29 cellular contexts compared by ENCODE assay signal in the genomic region with DNA sequence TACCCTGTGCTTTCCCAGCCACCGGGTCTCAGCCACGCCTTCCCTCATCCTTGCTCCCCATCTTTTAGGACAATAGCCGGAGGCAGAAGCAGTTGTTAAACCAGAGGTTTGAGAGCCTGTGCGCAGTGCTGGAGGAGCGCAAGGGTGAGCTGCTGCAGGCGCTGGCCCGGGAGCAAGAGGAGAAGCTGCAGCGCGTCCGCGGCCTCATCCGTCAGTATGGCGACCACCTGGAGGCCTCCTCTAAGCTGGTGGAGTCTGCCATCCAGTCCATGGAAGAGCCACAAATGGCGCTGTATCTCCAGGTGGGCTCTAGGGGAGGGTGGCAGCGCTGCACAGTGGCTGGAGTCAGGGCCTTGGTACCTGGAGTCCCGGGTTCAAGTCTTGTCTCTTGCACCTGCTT. TPM values are rescaled to one million over a fixed set of nuclear protein-coding genes. Genes with fewer than 3 reads are reported as not detected.
DNase-seq lines count a peak whose midpoint lies in the region; ATAC-seq, FAIRE-seq and TF ChIP-seq lines count a peak whose summit lies in the region.
"Had no signal": no experiment of that assay in that cellular context is flagged by ENCODE, and none has a peak within 500 bp of the region (broad histone marks: within the 10 kb centered on the region; RNA-seq: fewer than 3 reads in every experiment).

No MANE protein-coding gene starts in this region.

- TF ChIP-seq RAD21 in H1 (IDR thresholded peaks at IDR 0.05 in 1 of 2, conservative IDR thresholded peaks at IDR 0.05 in 1 of 2; ENCODE audit: low read depth in 2 of 2, low read length in 2 of 2), result no peak

- H3K4me1 ChIP-seq in left ventricle myocardium inferior (peaks cover 53% of the 10 kb centered on the region), H1 (replicated peaks in 1 of 4; ENCODE audit: control insufficient read depth in 3 of 4, insufficient read depth in 4 of 4, low read length in 3 of 4) (peaks cover 0 to 28% (median 14%) of the 10 kb centered on the region in 4 experiments; a peak in 5 of 7 replicates), spleen (peaks cover 2 to 39% (median 25%) of the 10 kb centered on the region in 6 donors), tibial nerve (peaks cover 0 to 32% (median 12%) of the 10 kb centered on the region in 4 donors)

- H3K27me3 ChIP-seq in left ventricle myocardium inferior (ENCODE audit: low read depth), result peaks cover 44% of the 10 kb centered on the region
- H3K27me3 ChIP-seq in H1 (replicated peaks in 1 of 4; ENCODE audit: control insufficient read depth in 3 of 4, extremely low read depth in 1 of 4, insufficient read depth in 3 of 4, low read length in 3 of 4), result peaks cover 29 to 41% (median 39%) of the 10 kb centered on the region in 4 experiments
- H3K27me3 ChIP-seq in spleen (replicated peaks in 1 of 7), result peaks cover 3 to 42% (median 32%) of the 10 kb centered on the region in 7 donors
- H3K27me3 ChIP-seq in tibial nerve, result peaks cover 0 to 46% of the 10 kb centered on the region in 2 donors

- intact Hi-C loops in left ventricle myocardium inferior (cut with micrococcal nuclease) (no loop called here), Right ventricle myocardium inferior (cut with DNase I) (no loop called here), natural killer cell (cut with micrococcal nuclease) (no loop called here), spleen (cut with DNase I; ENCODE audit: low total_unique reads) (no loop called here)

- no peak for TF ChIP-seq CTCF in left ventricle myocardium inferior (IDR thresholded peaks at IDR 0.05; ENCODE audit: borderline replicate concordance)
- TF ChIP-seq CTCF in H1 (IDR thresholded peaks at IDR 0.05; ENCODE audit: control extremely low read depth in 1 of 3, insufficient read depth in 1 of 3, low read depth in 1 of 3, low read length in 3 of 3), result no peak
- no peak for TF ChIP-seq CTCF in natural killer cell (IDR thresholded peaks at IDR 0.05)
- TF ChIP-seq CTCF in spleen (IDR thresholded peaks at IDR 0.05 in 8 of 11, conservative IDR thresholded peaks at IDR 0.05 in 3 of 11), result no peak
- TF ChIP-seq CTCF in tibial nerve (IDR thresholded peaks at IDR 0.05), result no peak

- no peak for TF ChIP-seq POLR2A in H1 (IDR thresholded peaks at IDR 0.05; ENCODE audit: control extremely low read depth in 1 of 2, low read depth in 2 of 2, low read length in 2 of 2)
- no peak for TF ChIP-seq POLR2A in spleen (IDR thresholded peaks at IDR 0.05)
- TF ChIP-seq POLR2A in tibial nerve (IDR thresholded peaks at IDR 0.05), result no peak

- CTCF ChIA-PET in H1 (lab: Charles Lee; ENCODE audit: partially characterized antibody), result interaction anchor here (0.5 to 12.3 kb wide), 7 partner anchors 15 to 464 kb away, joined by 3 to 413 read pairs (median 9); a partner anchor contains a TSS

- no peaks in the 10 kb centered on the region for H3K36me3 Mint-ChIP-seq in natural killer cell

- H3K4me3 ChIP-seq in left ventricle myocardium inferior (no peak overlapping the region), H1 (ENCODE audit: extremely low read depth in 1 of 4, insufficient read depth in 2 of 4, low read depth in 3 of 4, low read length in 4 of 4) (no peak overlapping the region), spleen (no peak overlapping the region), tibial nerve (no peak overlapping the region)
- H3K4me3 ChIP-seq: BLaER1 treated with 17β-estradiol and CSF1 and Interleukin-3, amounts not matched to agents 10 nM and 100 nM had no signal

- H3K4ac ChIP-seq in H1 (replicated peaks; ENCODE audit: insufficient read length, low read depth, low read length), result no peak overlapping the region

- no peak overlapping the region; a peak in 1 of 7 replicates for H3K9ac ChIP-seq in H1 (replicated peaks in 1 of 4; ENCODE audit: extremely low read depth in 1 of 4, low read depth in 3 of 4, low read length in 3 of 4)
- H3K9ac ChIP-seq: BLaER1 treated with 17β-estradiol and CSF1 and Interleukin-3, amounts not matched to agents 10 nM and 100 nM had no signal

- no peak overlapping the region for H2BK120ac ChIP-seq in H1 (replicated peaks; ENCODE audit: low read depth, low read length)

- H3K79me1 ChIP-seq in H1 (ENCODE audit: low read depth, low read length), result no peaks in the 10 kb centered on the region

- H2BK5ac ChIP-seq in H1 (ENCODE audit: low read depth, low read length), result no peak overlapping the region

- no peak overlapping the region for H3K18ac ChIP-seq in H1 (ENCODE audit: extremely low read depth, low read length)

- peaks cover 5 to 6% of the 10 kb centered on the region in 2 donors for H3K27me3 Mint-ChIP-seq in natural killer cell (ENCODE audit: low read depth in 2 of 2)

- H3K79me2 ChIP-seq in H1 (ENCODE audit: control insufficient read depth in 1 of 2, insufficient read depth in 2 of 2, low read length in 2 of 2), result no peaks in the 10 kb centered on the region

- H2BK20ac ChIP-seq in H1 (ENCODE audit: low read length), result no peak overlapping the region

- no peak overlapping the region for H3K4me2 ChIP-seq in H1 (ENCODE audit: insufficient read depth in 1 of 2, low read depth in 2 of 2, low read length in 2 of 2)
- H3K4me2 ChIP-seq: BLaER1 treated with 17β-estradiol and CSF1 and Interleukin-3, amounts not matched to agents 10 nM and 100 nM had no signal

- DNase-seq in left ventricle myocardium inferior, result no peak
- DNase-seq in Right ventricle myocardium inferior (ENCODE audit: missing footprints), result no peak
- no peak for DNase-seq in H1 (ENCODE audit: low read depth in 1 of 2, low spot score in 2 of 2)
- DNase-seq in natural killer cell, result no peak
- DNase-seq in spleen, result peak; percentile 50
- no peak for DNase-seq in tibial nerve (ENCODE audit: low spot score in 2 of 2)
- no peak for DNase-seq in RCC 7860 (ENCODE audit: low spot score)
- no peak for DNase-seq in NCI-H2171 treated with DMSO at 0.1 percent for 48 hours (lab: John Stamatoyannopoulos, UW)
- DNase-seq: CD4-positive, alpha-beta T cell; COR-L47; Kasumi-1; MV-4-11; NCI-H1105; NCI-H1436 treated with DMSO at 0.1 percent for 48 hours; NCI-H187 treated with DMSO at 0.1 percent for 48 hours; NCI-H2107; NCI-H446 treated with DMSO at 0.1 percent for 48 hours; NCI-H526 treated with DMSO at 0.1 percent for 48 hours; SHP77 treated with DMSO at 0.1 percent for 48 hours had no signal

- H3K9me3 ChIP-seq in left ventricle myocardium inferior (replicated peaks) (no peaks in the 10 kb centered on the region), H1 (ENCODE audit: insufficient read depth in 2 of 2, low read depth in 1 of 2, low read length in 1 of 2) (no peaks in the 10 kb centered on the region; a peak in 1 of 4 replicates), spleen (no peaks in the 10 kb centered on the region), tibial nerve (no peaks in the 10 kb centered on the region)
- H3K9me3 ChIP-seq: BLaER1 treated with 17β-estradiol and CSF1 and Interleukin-3, amounts not matched to agents 10 nM and 100 nM had no signal

- FAIRE-seq in H1 (lab: Jason Lieb, UNC) (no peak), RCC 7860 (lab: Jason Lieb, UNC) (no peak)
- FAIRE-seq: A204.1, GM18507, H54 had no signal

- H2AFZ ChIP-seq in H1 (ENCODE audit: low read length), result no peak overlapping the region

- WGBS in H1 (ENCODE audit: extremely low coverage in 1 of 2, insufficient coverage in 1 of 2, insufficient read length in 1 of 2, insufficient replicate concordance in 2 of 2, low coverage in 1 of 2, low lambda C conversion rate in 2 of 2, missing lambda C conversion rate in 1 of 2), 2 experiments, result 93% methylated on average over 16 of the region's 16 CpGs; no CpG with 5 or more reads in 1 of the 2 experiments
- 92 to 94% (median 93%) methylated on average over 11 to 16 of the region's 16 CpGs for WGBS in spleen, 5 donors
- WGBS in tibial nerve, 2 donors, result 89 to 94% methylated on average over 15 to 16 of the region's 16 CpGs

- H2AK5ac ChIP-seq in H1 (ENCODE audit: low read depth, low read length), result no peak overlapping the region

- H3K4me3 Mint-ChIP-seq in natural killer cell, result peak overlapping the region; percentile 51

- peaks cover 0 to 12% of the 10 kb centered on the region in 2 donors for H3K4me1 Mint-ChIP-seq in natural killer cell

- H2BK12ac ChIP-seq in H1 (ENCODE audit: low read depth, low read length), result no peak overlapping the region

- H3K56ac ChIP-seq in H1 (replicated peaks; ENCODE audit: insufficient read length, low read depth, low read length), result no peak overlapping the region

- H4K8ac ChIP-seq in H1 (ENCODE audit: extremely low read depth, insufficient read depth, low read length), result no peak overlapping the region

- TF ChIP-seq EP300 in H1 (IDR thresholded peaks at IDR 0.05; ENCODE audit: borderline replicate concordance in 1 of 2, low read depth in 2 of 2, low read length in 2 of 2), result no peak
- TF ChIP-seq EP300 in tibial nerve (IDR thresholded peaks at IDR 0.05), result no peak

- no peak overlapping the region for H3K14ac ChIP-seq in H1 (ENCODE audit: insufficient read length)

- POLR2A ChIA-PET in H1 (lab: Charles Lee; ENCODE audit: partially characterized antibody), result interaction anchor here (0.8 to 8.8 kb wide), 8 partner anchors 9 to 89 kb away, joined by 3 to 105 read pairs (median 3); a partner anchor contains a TSS

- H3K23me2 ChIP-seq in H1 (ENCODE audit: low read depth, low read length), result peaks cover 10% of the 10 kb centered on the region; the same call in 1 of the 2 replicates

- ATAC-seq in Right ventricle myocardium inferior, result no peak
- ATAC-seq in natural killer cell, result no peak

- H4K20me1 ChIP-seq in H1 (replicated peaks in 1 of 2; ENCODE audit: control insufficient read depth in 1 of 2, insufficient read depth in 2 of 2, low read length in 2 of 2), result peaks cover 4 to 11% of the 10 kb centered on the region in 2 experiments

- H3K27ac ChIP-seq in left ventricle myocardium inferior (replicated peaks) (peak overlapping the region; percentile 8), H1 (ENCODE audit: low read depth, low read length) (no peak overlapping the region), spleen (no peak overlapping the region), tibial nerve (no peak overlapping the region)
- H3K27ac ChIP-seq: BLaER1 treated with 17β-estradiol and CSF1 and Interleukin-3, amounts not matched to agents 10 nM and 100 nM; RWPE1 had no signal

- H4K91ac ChIP-seq in H1 (replicated peaks; ENCODE audit: insufficient read length, low read length), result no peak overlapping the region

- no peak overlapping the region for H4K5ac ChIP-seq in H1 (ENCODE audit: insufficient read length, low read depth, low read length)

- no peaks in the 10 kb centered on the region for H3K9me3 Mint-ChIP-seq in natural killer cell
- H3K9me3 Mint-ChIP-seq: CD4-positive, alpha-beta T cell had no signal

- H3K23ac ChIP-seq in H1 (ENCODE audit: insufficient read length), result no peak overlapping the region

- H3K36me3 ChIP-seq in left ventricle myocardium inferior, result peaks cover 70% of the 10 kb centered on the region
- H3K36me3 ChIP-seq in H1 (ENCODE audit: control insufficient read depth in 2 of 4, insufficient read depth in 4 of 4, low read length in 3 of 4), result peaks cover 0 to 4% (median 0%) of the 10 kb centered on the region in 4 experiments; a peak in 1 of 8 replicates
- H3K36me3 ChIP-seq in spleen, result peaks cover 0 to 27% (median 12%) of the 10 kb centered on the region in 6 donors
- peaks cover 0 to 30% (median 0%) of the 10 kb centered on the region in 3 donors for H3K36me3 ChIP-seq in tibial nerve

- H2BK15ac ChIP-seq in H1 (ENCODE audit: low read length), result 0 out of 2 replicates have a peak overlapping the region, but pooled peaks have one; percentile 81

- no peak overlapping the region for H3K27ac Mint-ChIP-seq in natural killer cell
- H3K27ac Mint-ChIP-seq: CD4-positive, alpha-beta T cell had no signal

RNA-seq across cellular contexts. Expression of a gene that starts 2.7 kb away (rescaled TPM):
- total RNA-seq in left ventricle myocardium inferior, result 1.5 TPM
- total RNA-seq in Right ventricle myocardium inferior, result 0.84 TPM
- total RNA-seq in H1 (2021; fragmentation: NEBNext Ultra II Directional; extraction: Animal tissue kit (Norgen Biotek cat#: 25700)), result not detected in 2 replicates
- polyA plus RNA-seq in H1 (2011; rRNA removed), result 0.35 and 0.93 TPM in 2 replicates
- 0.58 TPM for polyA plus RNA-seq in H1 (2011; cell fraction: cytosol; rRNA removed)
- 1.6 TPM for polyA plus RNA-seq in H1 (2011; cell fraction: nucleus; rRNA removed)
- 0.38 to 0.58 TPM (median 0.43 TPM) in 3 of 4 replicates, not detected in the other for polyA plus RNA-seq in H1 (2012, experiment 1 of 2)
- polyA plus RNA-seq in H1 (2012, experiment 2 of 2), result not detected
- 0.28 TPM for polyA plus RNA-seq in H1 (2013, experiment 1 of 2)
- polyA plus RNA-seq in H1 (2013, experiment 2 of 2), result 0.15 TPM
- polyA minus RNA-seq in H1 (2011; rRNA and poly(A)+ RNA removed), result not detected in 2 replicates
- polyA minus RNA-seq in H1 (2011; cell fraction: cytosol; rRNA and poly(A)+ RNA removed), result not detected
- not detected for polyA minus RNA-seq in H1 (2011; cell fraction: nucleus; rRNA and poly(A)+ RNA removed)
- total RNA-seq in natural killer cell, result 1 to 10 TPM; 1.6 to 3.6 (median 2.4) TPM
- 1 to 10 TPM; 1.9 to 3.9 (median 2.4) TPM for total RNA-seq in spleen
- 1 to 10 TPM; 2.5 to 4.4 (median 3.4) TPM for polyA plus RNA-seq in spleen
- total RNA-seq in tibial nerve, result 10 to 100 TPM; 14.9 to 24.0 (median 16.8) TPM
- total RNA-seq: G401 had no signal

RNA-seq across cellular contexts. Expression of a gene that starts 17.4 kb away (rescaled TPM):
- total RNA-seq in left ventricle myocardium inferior (59.2 TPM), Right ventricle myocardium inferior (48.0 TPM), natural killer cell (10 to 100 TPM; 63.9 to 75.2 (median 64.8) TPM), spleen (100 to 1,000 TPM in 1 of 7 donors, 10 to 100 TPM in 6; 58.0 to 101 (median 73.9) TPM), tibial nerve (100 to 1,000 TPM in 1 of 4 donors, 10 to 100 TPM in 3; 68.4 to 105 (median 87.3) TPM)
- 45.2 and 46.1 TPM in 2 replicates for total RNA-seq in H1 (2021; fragmentation: NEBNext Ultra II Directional; extraction: Animal tissue kit (Norgen Biotek cat#: 25700))
- polyA plus RNA-seq in H1 (2011; rRNA removed) (148 and 181 TPM in 2 replicates), spleen (10 to 100 TPM; 78.8 to 83.1 (median 81.7) TPM)
- 116 TPM for polyA plus RNA-seq in H1 (2011; cell fraction: cytosol; rRNA removed)
- 98.4 TPM for polyA plus RNA-seq in H1 (2011; cell fraction: nucleus; rRNA removed)
- polyA plus RNA-seq in H1 (2012, experiment 1 of 2), result 73.4 to 78.7 TPM (median 77.0 TPM) in 4 replicates
- 91.9 TPM for polyA plus RNA-seq in H1 (2012, experiment 2 of 2)
- 93.7 TPM for polyA plus RNA-seq in H1 (2013, experiment 1 of 2)
- polyA plus RNA-seq in H1 (2013, experiment 2 of 2), result 97.7 TPM
- 104 and 115 TPM in 2 replicates for polyA minus RNA-seq in H1 (2011; rRNA and poly(A)+ RNA removed)
- polyA minus RNA-seq in H1 (2011; cell fraction: cytosol; rRNA and poly(A)+ RNA removed), result 27.7 TPM
- polyA minus RNA-seq in H1 (2011; cell fraction: nucleus; rRNA and poly(A)+ RNA removed), result 39.2 TPM

RNA-seq across cellular contexts. Expression of a gene that starts 23.3 kb away (rescaled TPM):
- total RNA-seq in left ventricle myocardium inferior, result 285 TPM
- total RNA-seq in Right ventricle myocardium inferior, result 282 TPM
- total RNA-seq in H1 (2021; fragmentation: NEBNext Ultra II Directional; extraction: Animal tissue kit (Norgen Biotek cat#: 25700)), result 3.9 and 4.2 TPM in 2 replicates
- polyA plus RNA-seq in H1 (2011; rRNA removed), result 5.8 and 6.1 TPM in 2 replicates
- 7.8 TPM for polyA plus RNA-seq in H1 (2011; cell fraction: cytosol; rRNA removed)
- 12.0 TPM for polyA plus RNA-seq in H1 (2011; cell fraction: nucleus; rRNA removed)
- 4.3 to 7.4 TPM (median 6.5 TPM) in 4 replicates for polyA plus RNA-seq in H1 (2012, experiment 1 of 2)
- polyA plus RNA-seq in H1 (2012, experiment 2 of 2), result 3.4 TPM
- 2.9 TPM for polyA plus RNA-seq in H1 (2013, experiment 1 of 2)
- 2.2 TPM for polyA plus RNA-seq in H1 (2013, experiment 2 of 2)
- polyA minus RNA-seq in H1 (2011; rRNA and poly(A)+ RNA removed), result 4.3 and 5.3 TPM in 2 replicates
- 1.8 TPM for polyA minus RNA-seq in H1 (2011; cell fraction: cytosol; rRNA and poly(A)+ RNA removed)
- 2.7 TPM for polyA minus RNA-seq in H1 (2011; cell fraction: nucleus; rRNA and poly(A)+ RNA removed)
- total RNA-seq in natural killer cell, result under 1 TPM in 2 of 3 donors, not detected in 1; 0.18 to 0.21 TPM
- total RNA-seq in spleen, result 1 to 10 TPM in 1 of 7 donors, under 1 TPM in 5, not detected in 1; 0.23 to 3.1 (median 0.48) TPM
- polyA plus RNA-seq in spleen, result under 1 TPM; 0.22 to 0.77 (median 0.49) TPM
- 1 to 10 TPM in 2 of 4 donors, under 1 TPM in 2; 0.21 to 2.7 (median 1.3) TPM for total RNA-seq in tibial nerve
- total RNA-seq: CD4-positive, alpha-beta T cell; Daoy; G401; MCF 10A had no signal

RNA-seq across cellular contexts. Expression of a gene that starts 30.3 kb away (rescaled TPM):
- total RNA-seq in left ventricle myocardium inferior (1.2 TPM), Right ventricle myocardium inferior (1.9 TPM), natural killer cell (not detected), spleen (not detected), tibial nerve (1 to 10 TPM in 1 of 4 donors, not detected in 3; 2.5 TPM)
- total RNA-seq in H1 (2021; fragmentation: NEBNext Ultra II Directional; extraction: Animal tissue kit (Norgen Biotek cat#: 25700)), result 1.4 TPM in 2 replicates
- polyA plus RNA-seq in H1 (2011; rRNA removed) (0.75 and 0.83 TPM in 2 replicates), spleen (not detected)
- polyA plus RNA-seq in H1 (2011; cell fraction: cytosol; rRNA removed), result 1.0 TPM
- polyA plus RNA-seq in H1 (2011; cell fraction: nucleus; rRNA removed), result 2.6 TPM
- polyA plus RNA-seq in H1 (2012, experiment 1 of 2), result 0.86 to 1.3 TPM (median 1.1 TPM) in 4 replicates
- 0.18 TPM for polyA plus RNA-seq in H1 (2012, experiment 2 of 2)
- polyA plus RNA-seq in H1 (2013, experiment 1 of 2), result 0.51 TPM
- 0.63 TPM for polyA plus RNA-seq in H1 (2013, experiment 2 of 2)
- 0.60 and 1.7 TPM in 2 replicates for polyA minus RNA-seq in H1 (2011; rRNA and poly(A)+ RNA removed)
- polyA minus RNA-seq in H1 (2011; cell fraction: cytosol; rRNA and poly(A)+ RNA removed), result 1.2 TPM
- 1.00 TPM for polyA minus RNA-seq in H1 (2011; cell fraction: nucleus; rRNA and poly(A)+ RNA removed)
- total RNA-seq: CD4-positive, alpha-beta T cell; Daoy; G401; HT-29; MCF 10A had no signal
- polyA plus RNA-seq: AG04450 had no signal

RNA-seq across cellular contexts. Expression of a gene that starts 42.7 kb away (rescaled TPM):
- total RNA-seq in left ventricle myocardium inferior (5.9 TPM), Right ventricle myocardium inferior (10.1 TPM), natural killer cell (not detected), spleen (under 1 TPM in 2 of 7 donors, not detected in 5; 0.32 to 0.34 TPM), tibial nerve (under 1 TPM in 1 of 4 donors, not detected in 3; 0.44 TPM)
- 15.2 and 16.1 TPM in 2 replicates for total RNA-seq in H1 (2021; fragmentation: NEBNext Ultra II Directional; extraction: Animal tissue kit (Norgen Biotek cat#: 25700))
- polyA plus RNA-seq in H1 (2011; rRNA removed) (30.7 and 48.7 TPM in 2 replicates), spleen (under 1 TPM; 0.05 to 0.16 (median 0.07) TPM)
- polyA plus RNA-seq in H1 (2011; cell fraction: cytosol; rRNA removed), result 26.6 TPM
- polyA plus RNA-seq in H1 (2011; cell fraction: nucleus; rRNA removed), result 50.1 TPM
- 9.2 to 18.3 TPM (median 16.3 TPM) in 4 replicates for polyA plus RNA-seq in H1 (2012, experiment 1 of 2)
- polyA plus RNA-seq in H1 (2012, experiment 2 of 2), result 11.6 TPM
- polyA plus RNA-seq in H1 (2013, experiment 1 of 2), result 11.0 TPM
- polyA plus RNA-seq in H1 (2013, experiment 2 of 2), result 13.3 TPM
- 8.9 and 11.3 TPM in 2 replicates for polyA minus RNA-seq in H1 (2011; rRNA and poly(A)+ RNA removed)
- polyA minus RNA-seq in H1 (2011; cell fraction: cytosol; rRNA and poly(A)+ RNA removed), result 13.8 TPM
- 11.0 TPM for polyA minus RNA-seq in H1 (2011; cell fraction: nucleus; rRNA and poly(A)+ RNA removed)
- total RNA-seq: CD4-positive, alpha-beta T cell; HT-29; MCF 10A had no signal

Comparison
In these comparisons a context has a peak if more than half of its experiments do, and no peak if none do; other contexts are left out.
1. RNA of a gene that starts 23.3 kb away (total RNA-seq): 285 TPM in left ventricle myocardium inferior (single experiment) and 282 TPM in Right ventricle myocardium inferior (single experiment); 3.9 to 4.2 TPM in H1, 0.21 to 2.7 TPM in tibial nerve, 0.23 to 3.1 TPM in spleen and 0.18 to 0.21 TPM in natural killer cell; every median in the first group is over 10 times any median in the second.